Comparison of ENCODE assay signal across 1 cellular context in genomic region chr4:6296026-6296425, GRCh38.
TF ChIP-seq lines count a peak whose summit lies in the region.

No MANE protein-coding gene starts in this region.

TF ChIP-seq in HepG2, 621 proteins besides CTCF, POLR2A, EP300 and RAD21 (continued from another document):
- peak; percentile 52 for TF ChIP-seq ZNF687 (CRISPR knock-in tag; IDR thresholded peaks at IDR 0.05)
- 0 out of 2 replicates have a peak, but pooled peaks have one; percentile 7 for TF ChIP-seq HNF4A (CRISPR knock-in tag; IDR thresholded peaks at IDR 0.05)
- peak; percentile 62; the same call in 1 of the 2 replicates for TF ChIP-seq ZNF740 (CRISPR knock-in tag; IDR thresholded peaks at IDR 0.05)
- TF ChIP-seq USF2 (IDR thresholded peaks at IDR 0.05; ENCODE audit: low read depth, low read length), result no peak
- no peak for TF ChIP-seq USF2 (CRISPR knock-in tag; IDR thresholded peaks at IDR 0.05; ENCODE audit: borderline replicate concordance)
- TF ChIP-seq TBP (CRISPR knock-in tag; IDR thresholded peaks at IDR 0.05), result no peak
- TF ChIP-seq GRHL1 (CRISPR knock-in tag; conservative IDR thresholded peaks at IDR 0.05), result no peak
